ENCODE assay signal across 8 cellular contexts in genomic region chr2:59888015-59888414, GRCh38.
A peak's percentile ranks its signal among the peaks of the same experiment; 100 is the strongest.
DNase-seq lines count a peak whose midpoint lies in the region; ATAC-seq lines count a peak whose summit lies in the region.

No MANE protein-coding gene starts in this region.

- no peaks in the 10 kb centered on the region for H3K36me3 Mint-ChIP-seq in T-helper 17 cell (ENCODE audit: low read depth)
- no peaks in the 10 kb centered on the region for H3K36me3 Mint-ChIP-seq in memory B cell

- H3K4me1 Mint-ChIP-seq in T-helper 17 cell, result peaks cover 16% of the 10 kb centered on the region
- H3K4me1 Mint-ChIP-seq in memory B cell, result peaks cover 23% of the 10 kb centered on the region

- H3K27ac Mint-ChIP-seq in T-helper 17 cell (no peak overlapping the region), memory B cell (peak overlapping the region; percentile 63)

- H3K4me3 Mint-ChIP-seq in T-helper 17 cell, result peak overlapping the region; percentile 19
- H3K4me3 Mint-ChIP-seq in memory B cell, result peak overlapping the region; percentile 58

- H3K27me3 Mint-ChIP-seq in T-helper 17 cell (peaks cover 5% of the 10 kb centered on the region), memory B cell (peaks cover under 1% of the 10 kb centered on the region)

- peak in 1 of 3 donors; percentile 6 for DNase-seq in T-helper 17 cell
- DNase-seq in memory B cell (ENCODE audit: low spot score in 2 of 2), result peak; percentile 32 to 60
- no peak for DNase-seq in D341Med (ENCODE audit: low spot score)
- no peak for DNase-seq in DMS 273 treated with DMSO at 0.1 percent for 48 hours (lab: John Stamatoyannopoulos, UW)
- no peak for DNase-seq in ureter (ENCODE audit: low spot score)
- DNase-seq in hippocampal formation (lab: John Stamatoyannopoulos, UW), result no peak

- peak; percentile 94 for ATAC-seq in GM18873 (IDR thresholded peaks at IDR 0.05; ENCODE audit: low FRiP score, unreplicated experiment)
- peak; percentile 91 for ATAC-seq in HG02763 (IDR thresholded peaks at IDR 0.05; ENCODE audit: unreplicated experiment)
- peak; percentile 94 for ATAC-seq in T-helper 17 cell
- ATAC-seq in memory B cell (ENCODE audit: low read depth), result peak; percentile 98

- no peaks in the 10 kb centered on the region for H3K9me3 ChIP-seq in T-helper 17 cell (ENCODE audit: control insufficient read depth, low read length, poor library complexity, severe bottlenecking)

- H3K9me3 Mint-ChIP-seq in memory B cell, result peaks cover 3% of the 10 kb centered on the region

Comparison
In these comparisons a context has a peak if more than half of its experiments do, and no peak if none do; other contexts are left out.
1. DNase-seq: peak in memory B cell (2 of 2); none in D341Med (single experiment), DMS 273 treated with DMSO at 0.1 percent for 48 hours (single experiment), ureter (single experiment) and hippocampal formation (0 of 2).
2. Peak in every context shown above with its lines, with median percentiles within 50 percentile points of each other: ATAC-seq.